In genomic region chr12:115923851-115924250, GRCh38 we compare ENCODE assay signal across 22 cellular contexts.
"Had no signal": no experiment of that assay in that cellular context is flagged by ENCODE, and none has a peak within 500 bp of the region (broad histone marks: within the 10 kb centered on the region; RNA-seq: fewer than 3 reads in every experiment).

No MANE protein-coding gene starts in this region.

- H3K4me1 ChIP-seq: lower lobe of right lung, pancreas, psoas muscle, right lobe of liver, tibial nerve, uterus had no signal

- H3K9me3 ChIP-seq: pancreas, right lobe of liver had no signal

- DNase-seq: hypothalamus; immature natural killer cell; kidney glomerular epithelial cell; left cardiac atrium; lower lobe of right lung; mammary epithelial cell; mesenchymal stem cell; naive thymus-derived CD8-positive, alpha-beta T cell; nucleus accumbens; pancreas; psoas muscle; right lobe of liver; stimulated activated CD4-positive, alpha-beta T cell treated with anti-CD3 and anti-CD28 coated beads, Interleukin-1b, Interleukin-23, amount 100 ng/mL, for 48 hours; stimulated activated CD4-positive, alpha-beta T cell treated with anti-CD3 and anti-CD28 coated beads, Interleukin-2, amount 100 ng/mL, for 48 hours; stimulated activated CD4-positive, alpha-beta T cell treated with anti-CD3 and anti-CD28 coated beads, Interleukin-4, amount 100 ng/mL, for 4 hours; stimulated activated CD8-positive, alpha-beta memory T cell treated with anti-CD3 and anti-CD28 coated beads, Interleukin-4, amount 100 ng/mL, for 48 hours; stimulated activated naive CD4-positive, alpha-beta T cell treated with Interleukin-2 at 50 U/mL for 16 hours; stimulated activated naive CD8-positive, alpha-beta T cell treated with anti-CD3 and anti-CD28 coated beads, Interleukin-15, amount 100 ng/mL, for 72 hours; substantia nigra; uterus had no signal

- H3K27ac ChIP-seq: lower lobe of right lung, pancreas, psoas muscle, right lobe of liver, tibial nerve, uterus had no signal

- H3K27me3 ChIP-seq: right lobe of liver, uterus had no signal

- H3K36me3 ChIP-seq: lower lobe of right lung, pancreas, right lobe of liver, uterus had no signal

- H3K4me3 ChIP-seq: lower lobe of right lung, pancreas, psoas muscle, right lobe of liver, smooth muscle cell, tibial nerve, uterus had no signal
